Comparison of ENCODE assay signal across 25 cellular contexts in genomic region chr9:15372385-15373200, GRCh38. TPM values are rescaled to one million over a fixed set of nuclear protein-coding genes. Genes with fewer than 3 reads are reported as not detected.
DNase-seq lines count a peak whose midpoint lies in the region; ATAC-seq and TF ChIP-seq lines count a peak whose summit lies in the region.
"Had no signal": no experiment of that assay in that cellular context is flagged by ENCODE, and none has a peak within 500 bp of the region (broad histone marks: within the 10 kb centered on the region; RNA-seq: fewer than 3 reads in every experiment).

No MANE protein-coding gene starts in this region.

- H3F3A ChIP-seq in GM23338 (replicated peaks; ENCODE audit: low read depth), result no peaks in the 10 kb centered on the region

- no peaks in the 10 kb centered on the region for H3K27me3 ChIP-seq in osteoblast (ENCODE audit: insufficient read depth, low read length)
- no peaks in the 10 kb centered on the region for H3K27me3 ChIP-seq in GM23338 (ENCODE audit: insufficient read depth)
- H3K27me3 ChIP-seq: body of pancreas, right atrium auricular region, thyroid gland had no signal

- peaks cover 5% of the 10 kb centered on the region for H3K4me1 Mint-ChIP-seq in GM23338
- H3K4me1 Mint-ChIP-seq: activated CD8-positive, alpha-beta memory T cell treated with anti-CD3 and anti-CD28 coated beads, Interleukin-2, amount 10 ng/mL, durations not matched to agents 7 days and 5 days; activated T-helper 17 cell treated with anti-CD3 and anti-CD28 coated beads, Interleukin-2, amount 50 U/mL, for 72 hours had no signal

- peaks cover 9% of the 10 kb centered on the region for H3K27me3 Mint-ChIP-seq in GM23338 (ENCODE audit: insufficient read depth, low read depth, poor library complexity)
- H3K27me3 Mint-ChIP-seq: activated naive CD8-positive, alpha-beta T cell had no signal

- 0 out of 2 replicates have a peak, but pooled peaks cover 3% of the 10 kb centered on the region for H3K9me2 ChIP-seq in GM23338 (ENCODE audit: insufficient read depth)

- H3K27ac ChIP-seq in coronary artery, result peak overlapping the region; percentile 5 to 45
- H3K27ac ChIP-seq in osteoblast (ENCODE audit: low read depth, low read length), result no peak overlapping the region
- no peak overlapping the region for H3K27ac ChIP-seq in GM23338 (ENCODE audit: low read depth)
- H3K27ac ChIP-seq: 22Rv1, body of pancreas, heart left ventricle, HL-60, left ventricle myocardium inferior, right atrium auricular region, thyroid gland had no signal

- H3K27ac Mint-ChIP-seq in GM23338, result no peak overlapping the region
- H3K27ac Mint-ChIP-seq: activated CD8-positive, alpha-beta memory T cell treated with anti-CD3 and anti-CD28 coated beads, Interleukin-2, amount 10 ng/mL, durations not matched to agents 7 days and 5 days; activated T-helper 17 cell treated with anti-CD3 and anti-CD28 coated beads, Interleukin-2, amount 50 U/mL, for 72 hours had no signal

- no peaks in the 10 kb centered on the region; the same call in 2 of the 3 replicates for H3K36me3 Mint-ChIP-seq in GM23338 (ENCODE audit: low read depth)

- no peak overlapping the region for H3K4me3 Mint-ChIP-seq in GM23338
- H3K4me3 Mint-ChIP-seq: activated CD8-positive, alpha-beta memory T cell treated with anti-CD3 and anti-CD28 coated beads, Interleukin-2, amount 10 ng/mL, durations not matched to agents 7 days and 5 days; activated naive CD8-positive, alpha-beta T cell; activated T-helper 17 cell treated with anti-CD3 and anti-CD28 coated beads, Interleukin-2, amount 50 U/mL, for 72 hours had no signal

- CTCF ChIA-PET in GM10248 (lab: Yijun Ruan, JAX), result interaction anchor here (1.3 to 2.3 kb wide), 2 partner anchors 11 to 269 kb away, joined by 3 to 5 read pairs; no protein-coding TSS in a partner anchor

- H3K4me2 ChIP-seq in osteoblast (ENCODE audit: insufficient read depth, low read length) (no peak overlapping the region), GM23338 (no peak overlapping the region)

- H3K4me3 ChIP-seq in coronary artery (no peak overlapping the region), osteoblast (ENCODE audit: insufficient read depth, low read length) (no peak overlapping the region), GM23338 (no peak overlapping the region)
- H3K4me3 ChIP-seq: body of pancreas, heart left ventricle, left ventricle myocardium inferior, right atrium auricular region, thyroid gland had no signal

- TF ChIP-seq CTCF in coronary artery (IDR thresholded peaks at IDR 0.05) (no peak), osteoblast (IDR thresholded peaks at IDR 0.05; ENCODE audit: extremely low read depth, low read depth, low read length) (no peak), GM10248 (IDR thresholded peaks at IDR 0.05; ENCODE audit: control extremely low read depth, extremely low read depth, low read depth, missing control alignments) (no peak), GM23338 (conservative IDR thresholded peaks at IDR 0.05; ENCODE audit: low read depth in 2 of 2) (no peak)

- POLR2A ChIA-PET in GM10248 (lab: Yijun Ruan, JAX), result no interaction called here

- peak overlapping the region; percentile 29 for H2AFZ ChIP-seq in osteoblast (ENCODE audit: low read length)
- H2AFZ ChIP-seq in GM23338, result no peak overlapping the region

- DNase-seq in NCI-H2227 treated with DMSO at 0.1 percent for 48 hours (lab: John Stamatoyannopoulos, UW) (peak; percentile 11), NCI-H2227 (lab: John Stamatoyannopoulos, UW; ENCODE audit: unreplicated experiment) (no peak), coronary artery (ENCODE audit: low spot score) (no peak), osteoblast (ENCODE audit: insufficient read length, low spot score, missing footprints) (no peak), amygdala (lab: John Stamatoyannopoulos, UW) (no peak), GM10248 (ENCODE audit: extremely low spot score) (no peak), GM23338 (ENCODE audit: low spot score) (no peak)
- DNase-seq: activated CD4-positive, alpha-beta T cell treated with anti-CD3 and anti-CD28 coated beads for 4 hours; activated CD8-positive, alpha-beta memory T cell treated with anti-CD3 and anti-CD28 coated beads, Interleukin-2, amount 10 ng/mL, durations not matched to agents 7 days and 5 days; body of pancreas; COR-L47; heart left ventricle; left ventricle myocardium inferior; MM.1S; NCI-H1436; NCI-H526; nucleus accumbens; Right ventricle myocardium superior; thyroid gland had no signal

- H3K36me3 ChIP-seq in osteoblast (ENCODE audit: insufficient read depth, low read length) (no peaks in the 10 kb centered on the region), GM23338 (ENCODE audit: insufficient read depth) (no peaks in the 10 kb centered on the region)
- H3K36me3 ChIP-seq: heart left ventricle, left ventricle myocardium inferior, right atrium auricular region, thyroid gland had no signal

- ATAC-seq in HG03439 (IDR thresholded peaks at IDR 0.05; ENCODE audit: unreplicated experiment) (no peak), GM23338 (no peak)
- ATAC-seq: activated CD8-positive, alpha-beta memory T cell treated with anti-CD3 and anti-CD28 coated beads, Interleukin-2, amount 10 ng/mL, durations not matched to agents 7 days and 5 days; activated T-helper 17 cell treated with anti-CD3 and anti-CD28 coated beads, Interleukin-2, amount 50 U/mL, for 72 hours; body of pancreas; heart left ventricle had no signal

- no peaks in the 10 kb centered on the region for H3K79me2 ChIP-seq in osteoblast (ENCODE audit: insufficient read depth, low read length)
- no peaks in the 10 kb centered on the region for H3K79me2 ChIP-seq in GM23338 (replicated peaks; ENCODE audit: insufficient read depth)

- H3K4me1 ChIP-seq in osteoblast (ENCODE audit: insufficient read depth, low read length) (no peaks in the 10 kb centered on the region), GM23338 (ENCODE audit: insufficient read depth) (no peaks in the 10 kb centered on the region)
- H3K4me1 ChIP-seq: body of pancreas, left ventricle myocardium inferior, right atrium auricular region, thyroid gland had no signal

- H3K9me3 Mint-ChIP-seq in GM23338, result peaks cover 6% of the 10 kb centered on the region; the same call in 1 of the 3 replicates
- H3K9me3 Mint-ChIP-seq: activated T-helper 17 cell treated with anti-CD3 and anti-CD28 coated beads, Interleukin-2, amount 50 U/mL, for 72 hours had no signal

- H3K9me3 ChIP-seq in osteoblast (ENCODE audit: low read depth, low read length), result no peaks in the 10 kb centered on the region
- H3K9me3 ChIP-seq: body of pancreas, right atrium auricular region, thyroid gland had no signal

- no peaks in the 10 kb centered on the region for H4K20me1 ChIP-seq in osteoblast (ENCODE audit: insufficient read depth, low read length)
- no peaks in the 10 kb centered on the region for H4K20me1 ChIP-seq in GM23338 (replicated peaks; ENCODE audit: insufficient read depth)

TF ChIP-seq in GM23338, 12 proteins besides CTCF, POLR2A, EP300 and RAD21:
- no peak for TF ChIP-seq STAT1 (IDR thresholded peaks at IDR 0.05; ENCODE audit: unreplicated experiment)
- TF ChIP-seq REST (IDR thresholded peaks at IDR 0.05; ENCODE audit: unreplicated experiment), result no peak

RNA-seq across cellular contexts. Expression of gene SNAPC3, which starts 50.1 kb away (rescaled TPM):
- 30.4 TPM in 2 replicates for total RNA-seq in osteoblast
- total RNA-seq in GM23338 (2014; rRNA removed; shearing (Covaris generic)), result 35.2 and 36.2 TPM in 2 replicates
- 15.6 and 20.9 TPM in 2 replicates for polyA plus RNA-seq in GM23338 (2016; fragmentation: Nextera tagmentation; extraction: Ambion mirVana)

Comparison
In these comparisons a context has a peak if more than half of its experiments do, and no peak if none do; other contexts are left out.
1. H3K27ac ChIP-seq: peak in coronary artery (2 of 2); none in osteoblast (single experiment) and GM23338 (single experiment).